In the genomic region with DNA sequence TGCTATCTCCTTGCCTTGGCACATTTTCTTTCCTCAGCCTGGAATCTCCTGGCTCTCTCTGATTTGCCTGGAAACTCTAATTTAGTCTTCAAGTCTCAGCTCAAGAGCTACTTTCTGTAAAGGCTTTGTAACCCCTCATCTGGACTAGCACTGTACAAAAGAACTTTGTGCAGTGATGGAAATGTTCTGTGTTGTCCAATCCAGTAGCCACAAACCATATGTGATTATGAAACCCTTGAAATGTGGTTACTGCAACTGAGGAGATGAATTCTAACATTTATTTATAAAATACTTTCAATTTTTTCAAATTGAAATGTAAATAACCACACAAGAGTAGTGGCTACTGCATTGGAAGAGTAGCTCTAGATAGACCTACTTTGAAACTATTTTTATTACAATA, we compare ENCODE assay signal across 18 cellular contexts.
"Had no signal": no experiment of that assay in that cellular context is flagged by ENCODE, and none has a peak within 500 bp of the region (broad histone marks: within the 10 kb centered on the region; RNA-seq: fewer than 3 reads in every experiment).

No MANE protein-coding gene starts in this region.

- H3K27ac Mint-ChIP-seq: activated CD4-positive, alpha-beta T cell treated with anti-CD3 and anti-CD28 coated beads, Interleukin-2, amount 10 ng/mL, durations not matched to agents 7 days and 5 days; activated naive CD8-positive, alpha-beta T cell treated with anti-CD3 and anti-CD28 coated beads for 36 hours; activated T-helper 1 cell treated with anti-CD3 and anti-CD28 coated beads, Interleukin-12 subunit alpha, Interleukin-12 subunit beta, Interleukin-2, Interleukin-4 antibody, amounts not matched to agents 30 ng/mL and 10 ng/mL and 1 ng/mL, durations not matched to agents 14 hours and 24 hours and 36 hours; memory B cell; naive thymus-derived CD8-positive, alpha-beta T cell had no signal

- ATAC-seq: mucosa of descending colon; naive thymus-derived CD8-positive, alpha-beta T cell; sciatic nerve had no signal

- DNase-seq: activated CD4-positive, alpha-beta T cell treated with anti-CD3 and anti-CD28 coated beads, Interleukin-2, amount 10 ng/mL, durations not matched to agents 7 days and 5 days; activated CD4-positive, CD25-positive, alpha-beta regulatory T cell; activated CD8-positive, alpha-beta memory T cell treated with anti-CD3 and anti-CD28 coated beads for 24 hours; activated naive CD8-positive, alpha-beta T cell treated with anti-CD3 and anti-CD28 coated beads for 36 hours; aorta; esophagus squamous epithelium; islet precursor cell; left lung; mucosa of descending colon; naive thymus-derived CD8-positive, alpha-beta T cell; pancreas; stimulated activated CD4-positive, alpha-beta T cell treated with anti-CD3 and anti-CD28 coated beads, Interleukin-1b, Interleukin-23, amount 100 ng/mL, for 48 hours; stomach had no signal

- FAIRE-seq: pancreas, TTC549 had no signal

- H3K27me3 ChIP-seq: cardiac muscle cell, esophagus squamous epithelium, left lung, pancreas, stomach had no signal

- H3K27ac ChIP-seq: cardiac muscle cell, pancreas, stomach had no signal

- H3K9me3 Mint-ChIP-seq: activated T-helper 1 cell treated with anti-CD3 and anti-CD28 coated beads, Interleukin-12 subunit alpha, Interleukin-12 subunit beta, Interleukin-2, Interleukin-4 antibody, amounts not matched to agents 30 ng/mL and 10 ng/mL and 1 ng/mL, durations not matched to agents 14 hours and 24 hours and 36 hours had no signal

- H3K4me3 ChIP-seq: cardiac muscle cell, esophagus squamous epithelium, left lung, mucosa of descending colon, pancreas, stomach had no signal

- H3K9me3 ChIP-seq: esophagus squamous epithelium, mucosa of descending colon, pancreas had no signal

- H3K4me3 Mint-ChIP-seq: activated CD4-positive, alpha-beta T cell treated with anti-CD3 and anti-CD28 coated beads, Interleukin-2, amount 10 ng/mL, durations not matched to agents 7 days and 5 days; activated naive CD8-positive, alpha-beta T cell treated with anti-CD3 and anti-CD28 coated beads for 36 hours; activated T-helper 1 cell treated with anti-CD3 and anti-CD28 coated beads, Interleukin-12 subunit alpha, Interleukin-12 subunit beta, Interleukin-2, Interleukin-4 antibody, amounts not matched to agents 30 ng/mL and 10 ng/mL and 1 ng/mL, durations not matched to agents 14 hours and 24 hours and 36 hours; memory B cell; naive thymus-derived CD8-positive, alpha-beta T cell had no signal

- H3K27me3 Mint-ChIP-seq: activated CD4-positive, alpha-beta T cell treated with anti-CD3 and anti-CD28 coated beads, Interleukin-2, amount 10 ng/mL, durations not matched to agents 7 days and 5 days had no signal

- H3K4me1 ChIP-seq: pancreas, stomach had no signal

- H3K36me3 ChIP-seq: cardiac muscle cell, esophagus squamous epithelium, left lung, pancreas, stomach had no signal
